ENCODE assay signal across 22 cellular contexts in the genomic region with DNA sequence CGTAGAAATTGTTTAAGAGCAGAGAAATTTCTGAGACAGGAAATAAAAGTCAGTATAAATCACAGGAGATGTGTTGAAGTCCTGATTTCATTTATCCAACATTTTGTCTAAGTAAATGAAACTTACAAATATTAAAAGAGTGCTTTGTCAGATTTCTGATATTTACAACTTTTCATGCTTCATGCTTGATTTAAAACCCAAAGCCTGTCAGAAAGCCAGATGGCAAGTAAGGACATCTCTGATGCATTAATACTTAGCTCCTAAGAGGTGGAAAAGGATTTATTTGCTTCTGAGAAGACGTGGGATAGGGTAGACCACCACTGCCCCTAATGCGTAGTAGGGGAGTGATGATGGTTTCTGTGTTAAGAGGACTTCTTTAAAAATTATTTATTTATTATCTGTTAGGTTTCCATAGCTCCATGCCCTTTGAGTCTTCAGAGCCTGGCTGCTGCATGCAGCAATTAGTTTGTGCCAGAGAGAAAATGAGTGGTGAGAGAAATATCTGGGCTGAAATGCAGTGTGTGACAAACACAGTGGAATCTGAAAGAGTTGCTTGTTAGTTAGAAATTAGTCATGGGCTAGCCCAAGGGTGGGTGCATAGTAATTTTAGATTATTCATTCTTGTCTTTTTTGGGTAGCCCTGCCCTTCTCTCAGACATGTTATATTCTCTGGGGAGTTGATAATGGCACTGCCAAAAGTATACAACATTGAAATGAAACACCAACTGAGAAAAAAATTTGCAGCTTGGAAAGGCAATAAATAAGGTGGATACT.
A peak's percentile ranks its signal among the peaks of the same experiment; 100 is the strongest.
DNase-seq lines count a peak whose midpoint lies in the region; TF ChIP-seq lines count a peak whose summit lies in the region.
"Had no signal": no experiment of that assay in that cellular context is flagged by ENCODE, and none has a peak within 500 bp of the region (broad histone marks: within the 10 kb centered on the region; RNA-seq: fewer than 3 reads in every experiment).

No MANE protein-coding gene starts in this region.

- no peak overlapping the region for H4K91ac ChIP-seq in mesenchymal stem cell (ENCODE audit: low read length)

- H3K9me3 ChIP-seq in mesenchymal stem cell (ENCODE audit: control insufficient read depth, low read length) = no peaks in the 10 kb centered on the region
- H3K9me3 ChIP-seq: ascending aorta, BE2C, colonic mucosa, upper lobe of left lung had no signal

- TF ChIP-seq CTCF in astrocyte of the cerebellum (IDR thresholded peaks at IDR 0.05; ENCODE audit: low read depth, low read length, missing control alignments) (no peak), GM13976 (IDR thresholded peaks at IDR 0.05; ENCODE audit: borderline replicate concordance, control extremely low read depth, extremely low read depth, insufficient read depth, missing control alignments) (no peak)

- peak; percentile 59 for DNase-seq in ELR (ENCODE audit: low read depth)
- DNase-seq in NCI-H2171 (lab: John Stamatoyannopoulos, UW) = peak; percentile 1
- peak; percentile 36 for DNase-seq in astrocyte of the cerebellum (ENCODE audit: low read depth)
- DNase-seq in mesenchymal stem cell = no peak
- no peak for DNase-seq in T-helper 9 cell
- DNase-seq in GM13976 (ENCODE audit: low spot score) = no peak
- no peak for DNase-seq in COLO668 (lab: John Stamatoyannopoulos, UW; ENCODE audit: unreplicated experiment)
- no peak for DNase-seq in LoVo (ENCODE audit: low spot score)
- DNase-seq: activated CD4-positive, alpha-beta memory T cell treated with anti-CD3 and anti-CD28 coated beads, Interleukin-2, amount 10 ng/mL, durations not matched to agents 7 days and 5 days; activated naive CD4-positive, alpha-beta T cell treated with Interleukin-2 at 50 U/mL for 16 hours; BE2C; Calu3; colonic mucosa; H9; kidney glomerular epithelial cell; naive thymus-derived CD8-positive, alpha-beta T cell; SHP77; stimulated activated CD4-positive, alpha-beta T cell treated with anti-CD3 and anti-CD28 coated beads, Interleukin-4, amount 100 ng/mL, for 1 hour; stimulated activated naive CD8-positive, alpha-beta T cell treated with anti-CD3 and anti-CD28 coated beads, Interleukin-15, amount 100 ng/mL, for 72 hours; T-helper 2 cell; upper lobe of left lung had no signal

- no peak overlapping the region for H2BK120ac ChIP-seq in mesenchymal stem cell (ENCODE audit: low read depth, low read length)

- H3K4ac ChIP-seq in mesenchymal stem cell (ENCODE audit: low read depth in 1 of 2, low read length in 2 of 2) = no peak overlapping the region

- H3K18ac ChIP-seq in mesenchymal stem cell (ENCODE audit: low read depth in 1 of 2, low read length in 2 of 2) = no peak overlapping the region

- H3K27ac ChIP-seq in mesenchymal stem cell (ENCODE audit: low read length, poor library complexity, severe bottlenecking) = no peak overlapping the region
- H3K27ac ChIP-seq: ascending aorta, colonic mucosa, upper lobe of left lung had no signal

- no peaks in the 10 kb centered on the region for H3K4me1 ChIP-seq in mesenchymal stem cell (ENCODE audit: control insufficient read depth, insufficient read depth, low read depth, low read length)
- H3K4me1 ChIP-seq: ascending aorta, colonic mucosa, upper lobe of left lung had no signal

- H3K36me3 ChIP-seq in mesenchymal stem cell (ENCODE audit: control insufficient read depth in 1 of 2, insufficient read depth in 2 of 2, low read depth in 1 of 2, low read length in 2 of 2) = no peaks in the 10 kb centered on the region
- H3K36me3 ChIP-seq: ascending aorta, BE2C, colonic mucosa, upper lobe of left lung had no signal

- no peak overlapping the region for H4K8ac ChIP-seq in mesenchymal stem cell (ENCODE audit: low read length)

- WGBS in mesenchymal stem cell = 64% methylated on average over 2 of the region's 3 CpGs

- H2AFZ ChIP-seq in mesenchymal stem cell (ENCODE audit: low read depth, low read length) = no peak overlapping the region

- no peak overlapping the region for H2BK12ac ChIP-seq in mesenchymal stem cell (ENCODE audit: low read length in 2 of 2)

- H2BK15ac ChIP-seq in mesenchymal stem cell (ENCODE audit: low read depth, poor library complexity, severe bottlenecking) = no peak overlapping the region

- no peak overlapping the region for H2AK5ac ChIP-seq in mesenchymal stem cell (ENCODE audit: low read length, severe bottlenecking)

- no peak overlapping the region for H3K4me2 ChIP-seq in mesenchymal stem cell (ENCODE audit: low read length, poor library complexity, severe bottlenecking)

- no peak overlapping the region for H3K4me3 ChIP-seq in astrocyte of the cerebellum (ENCODE audit: low read depth, low read length)
- H3K4me3 ChIP-seq in mesenchymal stem cell (ENCODE audit: insufficient read depth in 1 of 2, low read depth in 1 of 2, low read length in 2 of 2) = no peak overlapping the region
- H3K4me3 ChIP-seq: ascending aorta, colonic mucosa, upper lobe of left lung had no signal

- H3K79me1 ChIP-seq in mesenchymal stem cell (replicated peaks; ENCODE audit: low read length, poor library complexity, severe bottlenecking) = no peaks in the 10 kb centered on the region

- H3K23ac ChIP-seq in mesenchymal stem cell (ENCODE audit: low read length in 2 of 2) = no peak overlapping the region

- no peaks in the 10 kb centered on the region for H3K27me3 ChIP-seq in mesenchymal stem cell (ENCODE audit: control insufficient read depth in 1 of 2, insufficient read depth in 1 of 2, low read length in 2 of 2)
- H3K27me3 ChIP-seq: ascending aorta, BE2C, colonic mucosa, upper lobe of left lung had no signal

- in situ Hi-C loops in astrocyte of the cerebellum (cut with HindIII; ENCODE audit: low sequenced_read_pairs) (no loop called here), GM13976 (cut with MboI; ENCODE audit: low sequenced_read_pairs, unreplicated experiment) (no loop called here)

- H3K9ac ChIP-seq in mesenchymal stem cell (ENCODE audit: low read length) = peak overlapping the region; percentile 44

- no peak overlapping the region for H2BK5ac ChIP-seq in mesenchymal stem cell (ENCODE audit: low read depth, low read length, poor library complexity, severe bottlenecking)

- no peak overlapping the region for H3K14ac ChIP-seq in mesenchymal stem cell (ENCODE audit: low read length in 2 of 2)

Comparison
In these comparisons a context has a peak if more than half of its experiments do, and no peak if none do; other contexts are left out.
1. DNase-seq: peak in ELR (single experiment), NCI-H2171 (single experiment) and astrocyte of the cerebellum (single experiment); none in mesenchymal stem cell (single experiment), T-helper 9 cell (single experiment), GM13976 (single experiment), COLO668 (single experiment) and LoVo (single experiment).